ENCODE assay signal across 8 cellular contexts in the genomic region with DNA sequence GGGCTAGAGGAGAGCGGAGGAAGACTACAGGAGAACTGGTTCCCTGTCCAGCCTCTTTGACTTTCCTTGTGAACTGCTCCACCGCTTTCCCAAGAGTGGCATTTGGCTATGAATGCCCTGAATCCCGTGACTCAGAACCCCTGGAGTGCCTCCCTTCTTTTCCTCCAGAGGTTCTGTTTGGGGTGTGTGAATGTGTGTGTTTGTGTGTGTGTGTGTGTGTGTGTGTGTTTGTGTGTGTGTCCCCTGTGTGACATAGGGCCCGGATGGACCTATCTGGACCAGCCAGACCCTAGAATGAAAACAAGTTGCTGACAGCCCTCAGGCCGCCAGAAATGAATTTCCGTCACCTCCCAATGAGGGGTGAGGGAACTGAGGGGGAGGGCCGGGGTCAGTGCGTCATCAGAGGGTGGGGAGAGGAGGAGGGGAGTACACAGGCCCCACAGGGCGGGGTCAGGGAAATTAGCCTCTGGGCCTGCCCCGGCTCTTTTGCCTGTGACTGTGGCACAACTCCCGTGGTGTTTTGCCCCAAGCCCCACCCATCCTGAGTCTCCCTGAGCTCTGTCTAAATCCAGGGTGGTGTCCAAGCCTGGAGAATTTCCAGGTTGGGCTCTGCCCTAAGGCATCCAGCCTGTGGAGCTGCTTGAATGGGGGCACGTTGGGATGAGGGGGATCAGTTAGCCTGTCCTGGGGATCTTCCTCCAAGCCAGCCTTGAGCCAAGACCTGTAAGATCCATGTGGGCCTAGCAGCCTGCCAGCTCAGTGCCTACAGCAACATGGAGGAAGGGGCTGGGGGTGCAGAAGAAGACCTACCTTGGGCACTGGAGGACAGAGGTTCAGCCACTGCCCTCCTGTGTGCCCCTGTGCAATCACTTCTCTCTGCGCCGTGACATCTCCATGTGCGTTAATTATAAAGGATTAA. TPM values are rescaled to one million over a fixed set of nuclear protein-coding genes. Genes with fewer than 3 reads are reported as not detected.
A peak's percentile ranks its signal among the peaks of the same experiment; 100 is the strongest.
DNase-seq lines count a peak whose midpoint lies in the region; ATAC-seq and TF ChIP-seq lines count a peak whose summit lies in the region.

No MANE protein-coding gene starts in this region.

- no peaks in the 10 kb centered on the region for H3K27me3 ChIP-seq in MG63

- H3K36me3 ChIP-seq in MG63 = no peaks in the 10 kb centered on the region

- no peaks in the 10 kb centered on the region for H3K36me3 Mint-ChIP-seq in activated CD4-positive, alpha-beta memory T cell treated with anti-CD3 and anti-CD28 coated beads for 36 hours

- ATAC-seq in omental fat pad (ENCODE audit: low FRiP score) = peak; percentile 96

- peaks cover 6% of the 10 kb centered on the region for H3K4me1 Mint-ChIP-seq in activated CD4-positive, alpha-beta memory T cell treated with anti-CD3 and anti-CD28 coated beads for 36 hours (ENCODE audit: low read depth)

- CTCF ChIA-PET in activated CD4-positive, alpha-beta memory T cell treated with anti-CD3 and anti-CD28 coated beads for 36 hours (lab: Charles Lee) = no interaction called here

- no peaks in the 10 kb centered on the region for H3K9me3 ChIP-seq in MG63

- TF ChIP-seq CTCF in omental fat pad (IDR thresholded peaks at IDR 0.05) = no peak

- peak; percentile 32 for DNase-seq in stimulated activated CD4-positive, alpha-beta T cell treated with anti-CD3 and anti-CD28 coated beads, Interleukin-1b, Interleukin-23, amount 100 ng/mL, for 48 hours
- DNase-seq in stimulated activated CD4-positive, alpha-beta T cell treated with anti-CD3 and anti-CD28 coated beads, Interleukin-2, amount 100 ng/mL, for 48 hours = no peak
- peak; percentile 93 for DNase-seq in MG63
- DNase-seq in activated CD4-positive, alpha-beta memory T cell treated with anti-CD3 and anti-CD28 coated beads for 36 hours = peak; percentile 58
- DNase-seq in glomerular visceral epithelial cell (ENCODE audit: extremely low spot score) = peak; percentile 83
- DNase-seq in omental fat pad (ENCODE audit: low spot score) = peak; percentile 80
- DNase-seq in HuH-7.5 (ENCODE audit: low spot score) = no peak
- DNase-seq in DMS79 (lab: John Stamatoyannopoulos, UW) = no peak

- no peak overlapping the region for H3K27ac Mint-ChIP-seq in activated CD4-positive, alpha-beta memory T cell treated with anti-CD3 and anti-CD28 coated beads for 36 hours

- no peak overlapping the region for H3K4me3 Mint-ChIP-seq in activated CD4-positive, alpha-beta memory T cell treated with anti-CD3 and anti-CD28 coated beads for 36 hours

- H3K4me3 ChIP-seq in MG63 = no peak overlapping the region

- H3K27me3 Mint-ChIP-seq in activated CD4-positive, alpha-beta memory T cell treated with anti-CD3 and anti-CD28 coated beads for 36 hours = peaks cover 33% of the 10 kb centered on the region

- POLR2A ChIA-PET in activated CD4-positive, alpha-beta memory T cell treated with anti-CD3 and anti-CD28 coated beads for 36 hours (lab: Charles Lee) = no interaction called here

- intact Hi-C loops in activated CD4-positive, alpha-beta memory T cell treated with anti-CD3 and anti-CD28 coated beads for 36 hours (cut with micrococcal nuclease) = no loop called here

- H3K9me3 Mint-ChIP-seq in activated CD4-positive, alpha-beta memory T cell treated with anti-CD3 and anti-CD28 coated beads for 36 hours = no peaks in the 10 kb centered on the region

RNA-seq across cellular contexts. Expression of a gene that starts 15.2 kb away (rescaled TPM):
- 41.1 and 47.3 TPM in 2 replicates for total RNA-seq in MG63 (2014; rRNA removed; shearing (Covaris generic); ENCODE audit: low replicate concordance)
- total RNA-seq in activated CD4-positive, alpha-beta memory T cell treated with anti-CD3 and anti-CD28 coated beads for 36 hours = 10 to 100 TPM; 46.9 to 50.5 TPM
- 10 to 100 TPM; 30.3 to 54.7 (median 42.5) TPM for total RNA-seq in omental fat pad

RNA-seq across cellular contexts. Expression of a gene that starts 57.9 kb away (rescaled TPM):
- total RNA-seq in MG63 (2014; rRNA removed; shearing (Covaris generic); ENCODE audit: low replicate concordance) = not detected in 2 replicates
- not detected for total RNA-seq in activated CD4-positive, alpha-beta memory T cell treated with anti-CD3 and anti-CD28 coated beads for 36 hours
- under 1 TPM in 2 of 4 donors, not detected in 2; 0.09 to 0.44 TPM for total RNA-seq in omental fat pad

Comparison
In these comparisons a context has a peak if more than half of its experiments do, and no peak if none do; other contexts are left out.
1. DNase-seq: peak in stimulated activated CD4-positive, alpha-beta T cell treated with anti-CD3 and anti-CD28 coated beads, Interleukin-1b, Interleukin-23, amount 100 ng/mL, for 48 hours (single experiment), MG63 (single experiment), activated CD4-positive, alpha-beta memory T cell treated with anti-CD3 and anti-CD28 coated beads for 36 hours (single experiment), glomerular visceral epithelial cell (single experiment) and omental fat pad (single experiment); none in stimulated activated CD4-positive, alpha-beta T cell treated with anti-CD3 and anti-CD28 coated beads, Interleukin-2, amount 100 ng/mL, for 48 hours (0 of 2), HuH-7.5 (single experiment) and DMS79 (single experiment).